In the genomic region with DNA sequence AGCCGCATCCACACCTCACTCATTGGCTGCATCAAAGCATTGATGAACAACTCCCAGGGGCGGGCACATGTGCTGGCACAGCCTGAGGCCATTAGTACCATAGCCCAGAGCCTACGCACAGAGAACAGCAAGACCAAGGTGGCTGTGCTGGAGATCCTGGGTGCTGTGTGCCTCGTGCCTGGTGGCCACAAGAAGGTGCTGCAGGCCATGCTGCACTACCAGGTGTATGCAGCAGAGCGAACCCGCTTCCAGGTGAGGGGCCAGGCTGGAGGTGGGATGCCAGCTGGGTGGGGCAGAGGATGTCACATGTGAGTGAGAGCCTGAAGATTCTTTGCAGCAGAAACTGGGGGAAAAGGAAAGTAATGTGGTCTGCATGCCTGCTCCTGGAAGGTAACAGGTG, we compare ENCODE assay signal across 21 cellular contexts.
A peak's percentile ranks its signal among the peaks of the same experiment; 100 is the strongest.
DNase-seq lines count a peak whose midpoint lies in the region; ATAC-seq, FAIRE-seq and TF ChIP-seq lines count a peak whose summit lies in the region.
"Had no signal": no experiment of that assay in that cellular context is flagged by ENCODE, and none has a peak within 500 bp of the region (broad histone marks: within the 10 kb centered on the region; RNA-seq: fewer than 3 reads in every experiment).

No MANE protein-coding gene starts in this region.

- no peak overlapping the region for H3K9ac ChIP-seq in liver (ENCODE audit: low read depth in 1 of 2, low read length in 2 of 2)

- no peaks in the 10 kb centered on the region for H3K4me1 Mint-ChIP-seq in mesothelial cell of epicardium
- H3K4me1 Mint-ChIP-seq: activated CD4-positive, alpha-beta T cell treated with anti-CD3 and anti-CD28 coated beads, Interleukin-2, amount 10 ng/mL, durations not matched to agents 7 days and 5 days had no signal

- H3K36me3 ChIP-seq in bronchial epithelial cell (ENCODE audit: control insufficient read depth, insufficient read depth, low read length) (no peaks in the 10 kb centered on the region), liver (ENCODE audit: control insufficient read depth in 4 of 4, insufficient read depth in 3 of 4, low read depth in 1 of 4, low read length in 3 of 4) (peaks cover 0 to 5% (median 2%) of the 10 kb centered on the region in 4 donors)
- H3K36me3 ChIP-seq: colonic mucosa had no signal

- DNase-seq in LNCaP clone FGC (ENCODE audit: low read depth) (no peak), bronchial epithelial cell (ENCODE audit: low read depth) (no peak), mesothelial cell of epicardium (ENCODE audit: low spot score in 2 of 2, unreplicated experiment in 2 of 2) (no peak), AG20443 (ENCODE audit: low spot score) (no peak)
- DNase-seq: activated CD4-positive, alpha-beta T cell treated with anti-CD3 and anti-CD28 coated beads, Interleukin-2, amount 10 ng/mL, durations not matched to agents 7 days and 5 days; aorta; C1 segment of cervical spinal cord; colonic mucosa; DMS79 treated with DMSO at 0.1 percent for 48 hours; foreskin fibroblast; hypothalamus; Kasumi-1; left cardiac atrium; NCI-H1417 treated with DMSO at 0.1 percent for 48 hours; NCI-H2171 treated with DMSO at 0.1 percent for 48 hours; thyroid gland had no signal

- TF ChIP-seq CTCF in GM12873 (IDR thresholded peaks at IDR 0.05; ENCODE audit: insufficient read depth, low read depth, low read length, missing control alignments) (peak; percentile 31), LNCaP clone FGC (IDR thresholded peaks at IDR 0.05; ENCODE audit: control insufficient read depth, extremely low read depth, insufficient read depth) (peak; percentile 42), bronchial epithelial cell (IDR thresholded peaks at IDR 0.05; ENCODE audit: insufficient read depth, low read length, severe bottlenecking) (peak; percentile 20), liver (IDR thresholded peaks at IDR 0.05; ENCODE audit: low read depth, low read length, missing input control) (peak; percentile 9), mesothelial cell of epicardium (IDR thresholded peaks at IDR 0.05; ENCODE audit: unreplicated experiment) (no peak)

- 86% methylated on average over 6 of the region's 6 CpGs for WGBS in liver

- ATAC-seq in HG03432 (IDR thresholded peaks at IDR 0.05; ENCODE audit: unreplicated experiment) = no peak
- ATAC-seq: left cardiac atrium, Right ventricle myocardium inferior had no signal

- H3K9me3 Mint-ChIP-seq in mesothelial cell of epicardium = no peaks in the 10 kb centered on the region
- H3K9me3 Mint-ChIP-seq: activated CD4-positive, alpha-beta T cell treated with anti-CD3 and anti-CD28 coated beads, Interleukin-2, amount 10 ng/mL, durations not matched to agents 7 days and 5 days had no signal

- no peaks in the 10 kb centered on the region for H3K27me3 Mint-ChIP-seq in mesothelial cell of epicardium (ENCODE audit: low read depth)
- H3K27me3 Mint-ChIP-seq: activated CD4-positive, alpha-beta T cell treated with anti-CD3 and anti-CD28 coated beads, Interleukin-2, amount 10 ng/mL, durations not matched to agents 7 days and 5 days had no signal

- H3K36me3 Mint-ChIP-seq in mesothelial cell of epicardium = peaks cover 10% of the 10 kb centered on the region

- H3K27ac Mint-ChIP-seq in mesothelial cell of epicardium = no peak overlapping the region
- H3K27ac Mint-ChIP-seq: activated CD4-positive, alpha-beta T cell treated with anti-CD3 and anti-CD28 coated beads, Interleukin-2, amount 10 ng/mL, durations not matched to agents 7 days and 5 days had no signal

- FAIRE-seq in bronchial epithelial cell (lab: Jason Lieb, UNC) = no peak
- FAIRE-seq: endometrium had no signal

- H3K4me3 ChIP-seq in LNCaP clone FGC (ENCODE audit: low read depth, low read length) (no peak overlapping the region), bronchial epithelial cell (ENCODE audit: low read depth, low read length) (no peak overlapping the region), liver (ENCODE audit: low read depth in 1 of 3, low read length in 3 of 3) (no peak overlapping the region)
- H3K4me3 ChIP-seq: colonic mucosa, thyroid gland had no signal

- no peaks in the 10 kb centered on the region for H3K4me1 ChIP-seq in liver (ENCODE audit: control insufficient read depth in 4 of 4, insufficient read depth in 4 of 4, low read length in 3 of 4)
- H3K4me1 ChIP-seq: colonic mucosa had no signal

- H3K27me3 ChIP-seq in bronchial epithelial cell (ENCODE audit: control insufficient read depth, insufficient read depth, low read length) (no peaks in the 10 kb centered on the region), liver (ENCODE audit: control insufficient read depth in 4 of 4, insufficient read depth in 4 of 4, low read length in 3 of 4) (no peaks in the 10 kb centered on the region)
- H3K27me3 ChIP-seq: colonic mucosa, thyroid gland had no signal

- H3K4me3 Mint-ChIP-seq in mesothelial cell of epicardium = no peak overlapping the region
- H3K4me3 Mint-ChIP-seq: activated CD4-positive, alpha-beta T cell treated with anti-CD3 and anti-CD28 coated beads, Interleukin-2, amount 10 ng/mL, durations not matched to agents 7 days and 5 days had no signal

- no peaks in the 10 kb centered on the region for H3K9me3 ChIP-seq in liver (ENCODE audit: control insufficient read depth in 4 of 4, low read length in 3 of 4)
- H3K9me3 ChIP-seq: colonic mucosa, thyroid gland had no signal

- TF ChIP-seq RAD21 in liver (IDR thresholded peaks at IDR 0.05) = peak in 1 of 2 donors; percentile 25

- H3K27ac ChIP-seq in liver (ENCODE audit: low read depth in 1 of 2, low read length in 2 of 2) = no peak overlapping the region
- H3K27ac ChIP-seq: colonic mucosa, thyroid gland had no signal

TF ChIP-seq in liver, 16 proteins besides CTCF, POLR2A, EP300 and RAD21:
- TF ChIP-seq EGR1 (IDR thresholded peaks at IDR 0.05; ENCODE audit: low read depth in 2 of 2) (no peak), JUND (IDR thresholded peaks at IDR 0.05) (no peak), SP1 (IDR thresholded peaks at IDR 0.05) (no peak), FOXA2 (IDR thresholded peaks at IDR 0.05) (no peak), RXRA (IDR thresholded peaks at IDR 0.05) (no peak), HNF4A (conservative IDR thresholded peaks at IDR 0.05) (no peak), NR2F2 (IDR thresholded peaks at IDR 0.05) (no peak), GABPA (IDR thresholded peaks at IDR 0.05 in 1 of 2, conservative IDR thresholded peaks at IDR 0.05 in 1 of 2) (no peak), TAF1 (conservative IDR thresholded peaks at IDR 0.05) (no peak)
- TF ChIP-seq, protein P1, sequence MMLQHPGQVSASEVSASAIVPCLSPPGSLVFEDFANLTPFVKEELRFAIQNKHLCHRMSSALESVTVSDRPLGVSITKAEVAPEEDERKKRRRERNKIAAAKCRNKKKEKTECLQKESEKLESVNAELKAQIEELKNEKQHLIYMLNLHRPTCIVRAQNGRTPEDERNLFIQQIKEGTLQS (IDR thresholded peaks at IDR 0.05) = no peak
- TF ChIP-seq, protein P2, sequence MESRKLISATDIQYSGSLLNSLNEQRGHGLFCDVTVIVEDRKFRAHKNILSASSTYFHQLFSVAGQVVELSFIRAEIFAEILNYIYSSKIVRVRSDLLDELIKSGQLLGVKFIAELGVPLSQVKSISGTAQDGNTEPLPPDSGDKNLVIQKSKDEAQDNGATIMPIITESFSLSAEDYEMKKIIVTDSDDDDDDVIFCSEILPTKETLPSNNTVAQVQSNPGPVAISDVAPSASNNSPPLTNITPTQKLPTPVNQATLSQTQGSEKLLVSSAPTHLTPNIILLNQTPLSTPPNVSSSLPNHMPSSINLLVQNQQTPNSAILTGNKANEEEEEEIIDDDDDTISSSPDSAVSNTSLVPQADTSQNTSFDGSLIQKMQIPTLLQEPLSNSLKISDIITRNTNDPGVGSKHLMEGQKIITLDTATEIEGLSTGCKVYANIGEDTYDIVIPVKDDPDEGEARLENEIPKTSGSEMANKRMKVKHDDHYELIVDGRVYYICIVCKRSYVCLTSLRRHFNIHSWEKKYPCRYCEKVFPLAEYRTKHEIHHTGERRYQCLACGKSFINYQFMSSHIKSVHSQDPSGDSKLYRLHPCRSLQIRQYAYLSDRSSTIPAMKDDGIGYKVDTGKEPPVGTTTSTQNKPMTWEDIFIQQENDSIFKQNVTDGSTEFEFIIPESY (IDR thresholded peaks at IDR 0.05) = no peak
- TF ChIP-seq, protein P3, sequence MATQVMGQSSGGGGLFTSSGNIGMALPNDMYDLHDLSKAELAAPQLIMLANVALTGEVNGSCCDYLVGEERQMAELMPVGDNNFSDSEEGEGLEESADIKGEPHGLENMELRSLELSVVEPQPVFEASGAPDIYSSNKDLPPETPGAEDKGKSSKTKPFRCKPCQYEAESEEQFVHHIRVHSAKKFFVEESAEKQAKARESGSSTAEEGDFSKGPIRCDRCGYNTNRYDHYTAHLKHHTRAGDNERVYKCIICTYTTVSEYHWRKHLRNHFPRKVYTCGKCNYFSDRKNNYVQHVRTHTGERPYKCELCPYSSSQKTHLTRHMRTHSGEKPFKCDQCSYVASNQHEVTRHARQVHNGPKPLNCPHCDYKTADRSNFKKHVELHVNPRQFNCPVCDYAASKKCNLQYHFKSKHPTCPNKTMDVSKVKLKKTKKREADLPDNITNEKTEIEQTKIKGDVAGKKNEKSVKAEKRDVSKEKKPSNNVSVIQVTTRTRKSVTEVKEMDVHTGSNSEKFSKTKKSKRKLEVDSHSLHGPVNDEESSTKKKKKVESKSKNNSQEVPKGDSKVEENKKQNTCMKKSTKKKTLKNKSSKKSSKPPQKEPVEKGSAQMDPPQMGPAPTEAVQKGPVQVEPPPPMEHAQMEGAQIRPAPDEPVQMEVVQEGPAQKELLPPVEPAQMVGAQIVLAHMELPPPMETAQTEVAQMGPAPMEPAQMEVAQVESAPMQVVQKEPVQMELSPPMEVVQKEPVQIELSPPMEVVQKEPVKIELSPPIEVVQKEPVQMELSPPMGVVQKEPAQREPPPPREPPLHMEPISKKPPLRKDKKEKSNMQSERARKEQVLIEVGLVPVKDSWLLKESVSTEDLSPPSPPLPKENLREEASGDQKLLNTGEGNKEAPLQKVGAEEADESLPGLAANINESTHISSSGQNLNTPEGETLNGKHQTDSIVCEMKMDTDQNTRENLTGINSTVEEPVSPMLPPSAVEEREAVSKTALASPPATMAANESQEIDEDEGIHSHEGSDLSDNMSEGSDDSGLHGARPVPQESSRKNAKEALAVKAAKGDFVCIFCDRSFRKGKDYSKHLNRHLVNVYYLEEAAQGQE (IDR thresholded peaks at IDR 0.05) = no peak
- TF ChIP-seq, protein P4, sequence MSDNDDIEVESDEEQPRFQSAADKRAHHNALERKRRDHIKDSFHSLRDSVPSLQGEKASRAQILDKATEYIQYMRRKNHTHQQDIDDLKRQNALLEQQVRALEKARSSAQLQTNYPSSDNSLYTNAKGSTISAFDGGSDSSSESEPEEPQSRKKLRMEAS (IDR thresholded peaks at IDR 0.05) = no peak
